In the genomic region with DNA sequence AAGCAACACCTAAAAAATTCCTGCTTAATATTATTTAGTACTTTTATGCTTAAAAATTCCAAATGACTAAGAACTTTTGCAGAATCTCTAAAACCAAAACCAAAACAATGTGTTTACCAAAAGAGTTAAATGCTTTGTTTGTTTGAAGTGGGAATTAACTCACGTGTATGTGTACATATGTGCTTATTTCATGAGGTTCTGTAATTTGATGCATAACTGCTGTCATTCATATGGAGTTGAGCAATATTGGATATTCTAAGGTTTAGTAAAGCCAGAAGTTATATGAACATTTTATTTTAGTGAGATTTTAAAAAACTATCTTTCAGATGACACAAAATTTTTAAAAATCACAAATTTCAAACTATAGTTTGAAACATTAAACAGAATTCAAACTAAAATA, we compare ENCODE assay signal across 20 cellular contexts.
"Had no signal": no experiment of that assay in that cellular context is flagged by ENCODE, and none has a peak within 500 bp of the region (broad histone marks: within the 10 kb centered on the region; RNA-seq: fewer than 3 reads in every experiment).

No MANE protein-coding gene starts in this region.

- ATAC-seq: activated CD4-positive, alpha-beta T cell treated with anti-CD3 and anti-CD28 coated beads for 36 hours; activated CD8-positive, alpha-beta memory T cell treated with anti-CD3 and anti-CD28 coated beads, Interleukin-2, amount 10 ng/mL, durations not matched to agents 7 days and 5 days; activated naive CD4-positive, alpha-beta T cell treated with anti-CD3 and anti-CD28 coated beads, Interleukin-2, amount 50 U/mL, for 72 hours; activated T-cell treated with anti-CD3 and anti-CD28 coated beads, Interleukin-2, amount 50 U/mL, for 4 hours; heart left ventricle; left colon; stimulated activated naive B cell treated with anti-CD40 and anti-IgM and Interleukin-4, amounts not matched to agents 10 μg/mL and 1 μg/mL and 100 μg/mL, for 72 hours; T-helper 17 cell had no signal

- H3K9me3 ChIP-seq: heart left ventricle, ovary, sigmoid colon had no signal

- H3K4me3 ChIP-seq: heart left ventricle, lung, ovary, sigmoid colon had no signal

- H3K27me3 ChIP-seq: brain microvascular endothelial cell, heart left ventricle, ovary, sigmoid colon had no signal

- H3K36me3 ChIP-seq: brain microvascular endothelial cell, ovary, sigmoid colon had no signal

- H3K27ac ChIP-seq: brain microvascular endothelial cell, heart left ventricle, ovary, sigmoid colon had no signal

- DNase-seq: activated CD4-positive, alpha-beta memory T cell treated with anti-CD3 and anti-CD28 coated beads for 36 hours; activated CD4-positive, alpha-beta T cell treated with anti-CD3 and anti-CD28 coated beads for 36 hours; activated CD8-positive, alpha-beta memory T cell treated with anti-CD3 and anti-CD28 coated beads, Interleukin-2, amount 10 ng/mL, durations not matched to agents 7 days and 5 days; activated gamma-delta T cell; activated T-cell treated with anti-CD3 and anti-CD28 coated beads, Interleukin-2, amount 50 U/mL, for 4 hours; anterior cingulate cortex; brain microvascular endothelial cell; dermis blood vessel endothelial cell; foreskin melanocyte; heart left ventricle; left colon; midbrain; ovary; sigmoid colon; stimulated activated naive B cell treated with anti-CD40 and anti-IgM and Interleukin-4, amounts not matched to agents 10 μg/mL and 1 μg/mL and 100 μg/mL, for 72 hours; substantia nigra; T-helper 17 cell; trophoblast cell had no signal
